ENCODE assay signal across 10 cellular contexts in the genomic region with DNA sequence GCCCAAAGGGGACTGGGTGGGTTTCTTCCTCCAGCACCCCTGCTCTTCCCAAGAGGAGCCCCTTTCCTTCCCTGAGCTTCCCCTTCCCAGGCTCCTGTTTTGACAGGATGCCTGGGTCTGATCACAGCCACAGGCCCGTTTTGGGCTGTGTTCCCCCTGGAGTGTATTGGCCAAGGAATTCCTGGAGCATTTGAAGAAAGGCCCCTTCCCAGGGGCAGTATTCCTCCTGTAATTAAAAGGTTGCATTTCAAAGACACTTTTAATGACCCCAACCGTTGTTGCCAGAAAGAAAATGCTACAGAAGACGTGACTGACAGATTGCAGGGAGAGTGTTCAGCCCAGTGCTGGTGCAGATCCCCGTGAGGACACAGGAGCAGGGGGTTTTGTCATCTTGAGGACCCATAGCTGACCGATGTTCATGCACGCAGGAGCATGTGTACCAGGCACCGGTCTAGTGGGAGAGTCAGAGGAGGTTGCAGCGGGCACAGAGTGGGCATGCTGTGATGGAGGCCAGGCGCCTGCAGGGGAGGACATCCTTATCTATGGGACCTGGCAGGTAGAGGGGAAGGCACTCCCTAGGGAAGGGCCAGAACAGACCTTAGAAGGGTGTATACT. TPM values are rescaled to one million over a fixed set of nuclear protein-coding genes. Genes with fewer than 3 reads are reported as not detected.
DNase-seq lines count a peak whose midpoint lies in the region; ATAC-seq, FAIRE-seq and TF ChIP-seq lines count a peak whose summit lies in the region.
"Had no signal": no experiment of that assay in that cellular context is flagged by ENCODE, and none has a peak within 500 bp of the region (broad histone marks: within the 10 kb centered on the region; RNA-seq: fewer than 3 reads in every experiment).

No MANE protein-coding gene starts in this region.

- TF ChIP-seq EP300 in stomach (IDR thresholded peaks at IDR 0.05): no peak

- H3K27ac ChIP-seq in HUES48 (ENCODE audit: low read depth, low read length): peak overlapping the region; percentile 57
- peak overlapping the region; percentile 56 for H3K27ac ChIP-seq in lower lobe of right lung
- H3K27ac ChIP-seq in stomach: peak overlapping the region in 4 of 5 donors; percentile 84 to 90 (median 86)

- TF ChIP-seq POLR2A in stomach (IDR thresholded peaks at IDR 0.05): no peak

- no peaks in the 10 kb centered on the region for H3K36me3 ChIP-seq in HUES48 (ENCODE audit: control insufficient read depth, insufficient read depth, low read length)
- no peaks in the 10 kb centered on the region for H3K36me3 ChIP-seq in adipocyte (ENCODE audit: control insufficient read depth, insufficient read depth, low read length, severe bottlenecking)
- no peaks in the 10 kb centered on the region for H3K36me3 ChIP-seq in lower lobe of right lung
- H3K36me3 ChIP-seq in stomach: no peaks in the 10 kb centered on the region

- no peaks in the 10 kb centered on the region for H3K9me3 ChIP-seq in HUES48 (ENCODE audit: control insufficient read depth, insufficient read depth, low read length)
- H3K9me3 ChIP-seq in adipocyte (ENCODE audit: control insufficient read depth, low read length): no peaks in the 10 kb centered on the region
- no peaks in the 10 kb centered on the region for H3K9me3 ChIP-seq in lower lobe of right lung
- no peaks in the 10 kb centered on the region for H3K9me3 ChIP-seq in stomach

- no peak overlapping the region for H3K9ac ChIP-seq in HUES48 (ENCODE audit: low read depth, low read length)
- peak overlapping the region; percentile 64 for H3K9ac ChIP-seq in adipocyte (ENCODE audit: low read length)

- H3K27me3 ChIP-seq in HUES48 (ENCODE audit: control insufficient read depth, insufficient read depth, low read length) (no peaks in the 10 kb centered on the region), adipocyte (replicated peaks; ENCODE audit: control insufficient read depth, insufficient read depth, low read length) (no peaks in the 10 kb centered on the region), lower lobe of right lung (ENCODE audit: low read depth) (no peaks in the 10 kb centered on the region), stomach (no peaks in the 10 kb centered on the region)

- intact Hi-C loops in lower lobe of right lung (cut with DNase I) (no loop called here), stomach (cut with DNase I; ENCODE audit: low total_unique reads) (no loop called here)

- no peak overlapping the region for H3K4me3 ChIP-seq in HUES48 (ENCODE audit: low read depth, low read length)
- no peak overlapping the region for H3K4me3 ChIP-seq in adipocyte (ENCODE audit: low read length)
- no peak overlapping the region for H3K4me3 ChIP-seq in lower lobe of right lung
- no peak overlapping the region for H3K4me3 ChIP-seq in stomach

- peaks cover 21% of the 10 kb centered on the region for H3K4me1 ChIP-seq in HUES48 (ENCODE audit: control insufficient read depth, insufficient read depth, low read length)
- H3K4me1 ChIP-seq in adipocyte (ENCODE audit: control insufficient read depth, insufficient read depth, low read length): peaks cover 25% of the 10 kb centered on the region
- H3K4me1 ChIP-seq in lower lobe of right lung: peaks cover 48% of the 10 kb centered on the region
- peaks cover 46 to 88% (median 67%) of the 10 kb centered on the region in 4 donors for H3K4me1 ChIP-seq in stomach

- WGBS in stomach, 5 donors: 67 to 81% (median 76%) methylated on average over 9 of the region's 9 CpGs

- FAIRE-seq in HTR-8/SVneo (lab: Jason Lieb, UNC): no peak
- FAIRE-seq: keratinocyte had no signal

- DNase-seq in adipocyte (ENCODE audit: low read depth) (no peak), lower lobe of right lung (no peak), stomach (no peak), HTR-8/SVneo (ENCODE audit: insufficient read length, low spot score) (no peak)
- DNase-seq in stimulated activated CD4-positive, alpha-beta T cell treated with anti-CD3 and anti-CD28 coated beads, Interleukin-4, amount 100 ng/mL, for 4 hours: no peak
- DNase-seq: NK-92 treated with Interleukin-12 subunit alpha and Interleukin-12 subunit beta, amount 100 ng/mL, for 24 hours; SW 1271 had no signal

- ATAC-seq in lower lobe of right lung (no peak), HG03378 (IDR thresholded peaks at IDR 0.05; ENCODE audit: unreplicated experiment) (no peak)

- TF ChIP-seq CTCF in lower lobe of right lung (IDR thresholded peaks at IDR 0.05) (no peak), stomach (IDR thresholded peaks at IDR 0.05) (no peak)

RNA-seq across cellular contexts. Expression of a gene that starts 19.3 kb away (rescaled TPM):
- total RNA-seq in lower lobe of right lung (56.4 TPM), stomach (100 to 1,000 TPM in 2 of 5 donors, 10 to 100 TPM in 3; 47.8 to 159 (median 83.4) TPM)
- polyA plus RNA-seq in stomach: 10 to 100 TPM in 1 of 3 donors, 1 to 10 TPM in 2; 6.9 to 25.5 (median 6.9) TPM
